Comparison of ENCODE assay signal across 1 cellular context in genomic region chr10:103231047-103231551, GRCh38.
TF ChIP-seq lines count a peak whose summit lies in the region.

No MANE protein-coding gene starts in this region.

TF ChIP-seq in HepG2, 621 proteins besides CTCF, POLR2A, EP300 and RAD21 (continued from another document and continues in another):
- TF ChIP-seq CHD4 (IDR thresholded peaks at IDR 0.05; ENCODE audit: borderline replicate concordance, low read length): no peak
- TF ChIP-seq ATF1 (CRISPR knock-in tag; IDR thresholded peaks at IDR 0.05): 0 out of 2 replicates have a peak, but pooled peaks have one; percentile 40
- no peak for TF ChIP-seq ZIK1 (CRISPR knock-in tag; IDR thresholded peaks at IDR 0.05; ENCODE audit: borderline replicate concordance, low read depth)
- no peak for TF ChIP-seq NCOA1 (CRISPR knock-in tag; IDR thresholded peaks at IDR 0.05)
- TF ChIP-seq FOXP1 (IDR thresholded peaks at IDR 0.05): no peak
- TF ChIP-seq FOXP1 (CRISPR knock-in tag; IDR thresholded peaks at IDR 0.05): 0 out of 2 replicates have a peak, but pooled peaks have one; percentile 28
- no peak for TF ChIP-seq ZFP82 (CRISPR knock-in tag; IDR thresholded peaks at IDR 0.05; ENCODE audit: borderline replicate concordance)
- peak; percentile 95 for TF ChIP-seq GATAD2A (CRISPR knock-in tag; IDR thresholded peaks at IDR 0.05)
- TF ChIP-seq BCL6 (CRISPR knock-in tag; IDR thresholded peaks at IDR 0.05): peak; percentile 89
- TF ChIP-seq SNAPC2 (CRISPR knock-in tag; IDR thresholded peaks at IDR 0.05): no peak
- no peak for TF ChIP-seq THAP9 (CRISPR knock-in tag; IDR thresholded peaks at IDR 0.05; ENCODE audit: borderline replicate concordance)
- TF ChIP-seq GLMP (CRISPR knock-in tag; IDR thresholded peaks at IDR 0.05; ENCODE audit: borderline replicate concordance): no peak
- TF ChIP-seq CC2D1A (CRISPR knock-in tag; IDR thresholded peaks at IDR 0.05): no peak
- no peak for TF ChIP-seq JDP2 (CRISPR knock-in tag; IDR thresholded peaks at IDR 0.05; ENCODE audit: borderline replicate concordance)
- TF ChIP-seq MAFG (CRISPR knock-in tag; IDR thresholded peaks at IDR 0.05): no peak
- TF ChIP-seq ZNF367 (CRISPR knock-in tag; IDR thresholded peaks at IDR 0.05; ENCODE audit: borderline replicate concordance): no peak
- TF ChIP-seq TFAP4 (IDR thresholded peaks at IDR 0.05; ENCODE audit: borderline replicate concordance, low read depth): peak; percentile 27; the same call in 1 of the 2 replicates
- TF ChIP-seq SAP130 (CRISPR knock-in tag; IDR thresholded peaks at IDR 0.05; ENCODE audit: low read depth): peak; percentile 67
- peak; percentile 72 for TF ChIP-seq ATF2 (CRISPR knock-in tag; IDR thresholded peaks at IDR 0.05)
- TF ChIP-seq REPIN1 (CRISPR knock-in tag; IDR thresholded peaks at IDR 0.05; ENCODE audit: borderline replicate concordance, low read depth): no peak; the same call in 1 of the 2 replicates
- no peak for TF ChIP-seq DZIP1 (CRISPR knock-in tag; IDR thresholded peaks at IDR 0.05)
- no peak for TF ChIP-seq ZNF280B (CRISPR knock-in tag; IDR thresholded peaks at IDR 0.05; ENCODE audit: borderline replicate concordance)
- peak; percentile 61; the same call in 1 of the 2 replicates for TF ChIP-seq MED1 (CRISPR knock-in tag; IDR thresholded peaks at IDR 0.05)
- no peak for TF ChIP-seq TBP (CRISPR knock-in tag; IDR thresholded peaks at IDR 0.05)
- TF ChIP-seq NR2F1 (CRISPR knock-in tag; IDR thresholded peaks at IDR 0.05): 0 out of 4 replicates have a peak, but pooled peaks of 1 of the 2 experiments have one; percentile 30
- TF ChIP-seq RERE (CRISPR knock-in tag; IDR thresholded peaks at IDR 0.05; ENCODE audit: low read depth): 0 out of 2 replicates have a peak, but pooled peaks have one; percentile 25
- TF ChIP-seq ZNF574 (CRISPR knock-in tag; IDR thresholded peaks at IDR 0.05): no peak
- TF ChIP-seq RFXANK (CRISPR knock-in tag; IDR thresholded peaks at IDR 0.05): no peak
- TF ChIP-seq NONO (IDR thresholded peaks at IDR 0.05): no peak
- 0 out of 2 replicates have a peak, but pooled peaks have one; percentile 30 for TF ChIP-seq NONO (CRISPR knock-in tag; conservative IDR thresholded peaks at IDR 0.05)
- no peak for TF ChIP-seq ZNF282 (IDR thresholded peaks at IDR 0.05; ENCODE audit: partially characterized antibody)
- no peak for TF ChIP-seq ARNT2 (CRISPR knock-in tag; IDR thresholded peaks at IDR 0.05; ENCODE audit: low read depth)
- TF ChIP-seq ADNP (CRISPR knock-in tag; IDR thresholded peaks at IDR 0.05): no peak
- TF ChIP-seq CSRNP1 (CRISPR knock-in tag; IDR thresholded peaks at IDR 0.05): no peak
